16 cellular contexts compared by ENCODE assay signal in genomic region chr1:224486801-224487583, GRCh38.
"Had no signal": no experiment of that assay in that cellular context is flagged by ENCODE, and none has a peak within 500 bp of the region (broad histone marks: within the 10 kb centered on the region; RNA-seq: fewer than 3 reads in every experiment).

No MANE protein-coding gene starts in this region.

- H3K27me3 ChIP-seq: neutrophil, right atrium auricular region, tibial artery, vagina had no signal

- H3K36me3 ChIP-seq: neutrophil, right atrium auricular region, tibial artery, vagina had no signal

- ATAC-seq: stimulated activated effector memory CD8-positive, alpha-beta T cell treated with anti-CD3 and anti-CD28 coated beads, Interleukin-12 subunit alpha, Interleukin-12 subunit beta, amount 100 ng/mL, for 72 hours had no signal

- H3K4me1 ChIP-seq: right atrium auricular region, tibial artery had no signal

- H3K27ac ChIP-seq: neutrophil, right atrium auricular region, tibial artery, vagina had no signal

- H3K9me3 ChIP-seq: neutrophil, right atrium auricular region, tibial artery, vagina had no signal

- H3K4me3 ChIP-seq: right atrium auricular region, tibial artery, vagina had no signal

- DNase-seq: activated CD4-positive, alpha-beta memory T cell treated with anti-CD3 and anti-CD28 coated beads for 36 hours; activated CD4-positive, alpha-beta T cell treated with anti-CD3 and anti-CD28 coated beads for 1 hour; activated gamma-delta T cell; activated T-cell treated with anti-CD3 and anti-CD28 coated beads, Interleukin-2, amount 50 U/mL, for 48 hours; amygdala; erythroblast; hippocampal formation; kidney glomerular epithelial cell; midbrain; naive B cell; posterior cingulate gyrus; tibial artery had no signal
